9 cellular contexts compared by ENCODE assay signal in genomic region chr2:30404354-30405265, GRCh38. TPM values are rescaled to one million over a fixed set of nuclear protein-coding genes. Genes with fewer than 3 reads are reported as not detected.
DNase-seq lines count a peak whose midpoint lies in the region; ATAC-seq, FAIRE-seq and TF ChIP-seq lines count a peak whose summit lies in the region.
"Had no signal": no experiment of that assay in that cellular context is flagged by ENCODE, and none has a peak within 500 bp of the region (broad histone marks: within the 10 kb centered on the region; RNA-seq: fewer than 3 reads in every experiment).

No MANE protein-coding gene starts in this region.

- no peak for ATAC-seq in natural killer cell treated with Interleukin-12 subunit alpha and Interleukin-12 subunit beta and Interleukin-15 and Interleukin-18, amount 100 ng/mL, for 72 hours
- ATAC-seq in natural killer cell: no peak
- ATAC-seq in GM19324 (IDR thresholded peaks at IDR 0.05; ENCODE audit: low FRiP score, unreplicated experiment): no peak
- ATAC-seq in foreskin keratinocyte: no peak

- H3K27me3 Mint-ChIP-seq in natural killer cell treated with Interleukin-12 subunit alpha and Interleukin-12 subunit beta and Interleukin-15 and Interleukin-18, amount 100 ng/mL, for 72 hours: no peaks in the 10 kb centered on the region
- H3K27me3 Mint-ChIP-seq in natural killer cell (ENCODE audit: low read depth in 2 of 2) (no peaks in the 10 kb centered on the region), mesothelial cell of epicardium (ENCODE audit: low read depth) (peaks cover 14% of the 10 kb centered on the region)

- no peaks in the 10 kb centered on the region for H3K4me1 ChIP-seq in foreskin keratinocyte

- TF ChIP-seq CTCF in natural killer cell (IDR thresholded peaks at IDR 0.05) (no peak), mesothelial cell of epicardium (IDR thresholded peaks at IDR 0.05; ENCODE audit: unreplicated experiment) (no peak), foreskin keratinocyte (conservative IDR thresholded peaks at IDR 0.05) (no peak)

- no peak for DNase-seq in natural killer cell treated with Interleukin-12 subunit alpha and Interleukin-12 subunit beta and Interleukin-15 and Interleukin-18, amount 100 ng/mL, for 72 hours (ENCODE audit: low spot score)
- DNase-seq in natural killer cell (no peak), mesothelial cell of epicardium (ENCODE audit: low spot score in 2 of 2, unreplicated experiment in 2 of 2) (no peak), A172 (ENCODE audit: low spot score) (no peak), foreskin keratinocyte (no peak), SW 1271 (lab: John Stamatoyannopoulos, UW) (no peak)
- DNase-seq: NCI-H510A had no signal

- H3K9me3 Mint-ChIP-seq in natural killer cell treated with Interleukin-12 subunit alpha and Interleukin-12 subunit beta and Interleukin-15 and Interleukin-18, amount 100 ng/mL, for 72 hours: peaks cover 3% of the 10 kb centered on the region
- no peaks in the 10 kb centered on the region for H3K9me3 Mint-ChIP-seq in natural killer cell
- H3K9me3 Mint-ChIP-seq in mesothelial cell of epicardium: no peaks in the 10 kb centered on the region

- no peak overlapping the region for H3K27ac ChIP-seq in foreskin keratinocyte

- peak; percentile 29 for FAIRE-seq in endometrium (lab: Jason Lieb, UNC)

- H3K27me3 ChIP-seq in foreskin keratinocyte: peaks cover 32% of the 10 kb centered on the region

- peaks cover 10 to 29% of the 10 kb centered on the region in 2 donors for H3K4me1 Mint-ChIP-seq in natural killer cell treated with Interleukin-12 subunit alpha and Interleukin-12 subunit beta and Interleukin-15 and Interleukin-18, amount 100 ng/mL, for 72 hours (ENCODE audit: low read depth in 2 of 2)
- H3K4me1 Mint-ChIP-seq in natural killer cell (peaks cover 6 to 8% of the 10 kb centered on the region in 2 donors), mesothelial cell of epicardium (peaks cover 44% of the 10 kb centered on the region)

- intact Hi-C loops in natural killer cell (cut with micrococcal nuclease): no loop called here

- no peaks in the 10 kb centered on the region for H3K36me3 Mint-ChIP-seq in natural killer cell treated with Interleukin-12 subunit alpha and Interleukin-12 subunit beta and Interleukin-15 and Interleukin-18, amount 100 ng/mL, for 72 hours
- no peaks in the 10 kb centered on the region for H3K36me3 Mint-ChIP-seq in natural killer cell
- H3K36me3 Mint-ChIP-seq in mesothelial cell of epicardium: no peaks in the 10 kb centered on the region

- H3K4me3 Mint-ChIP-seq in natural killer cell treated with Interleukin-12 subunit alpha and Interleukin-12 subunit beta and Interleukin-15 and Interleukin-18, amount 100 ng/mL, for 72 hours: no peak overlapping the region
- H3K4me3 Mint-ChIP-seq in natural killer cell (no peak overlapping the region), mesothelial cell of epicardium (no peak overlapping the region)

- peak overlapping the region; percentile 57 to 86 for H3K27ac Mint-ChIP-seq in natural killer cell treated with Interleukin-12 subunit alpha and Interleukin-12 subunit beta and Interleukin-15 and Interleukin-18, amount 100 ng/mL, for 72 hours
- H3K27ac Mint-ChIP-seq in natural killer cell (no peak overlapping the region), mesothelial cell of epicardium (peak overlapping the region; percentile 57)

RNA-seq across cellular contexts. Expression of gene LCLAT1, which starts 42.4 kb away (rescaled TPM):
- total RNA-seq in natural killer cell treated with Interleukin-12 subunit alpha and Interleukin-12 subunit beta and Interleukin-15 and Interleukin-18, amount 100 ng/mL, for 72 hours: 10 to 100 TPM; 25.5 to 33.1 TPM
- total RNA-seq in natural killer cell: 10 to 100 TPM; 13.0 to 16.2 (median 14.2) TPM
- total RNA-seq in mesothelial cell of epicardium: 19.6 to 23.2 TPM (median 21.2 TPM) in 3 replicates
- total RNA-seq in A172 (2014; rRNA removed; shearing (Covaris generic)): 19.0 and 27.7 TPM in 2 replicates
- 23.9 and 24.3 TPM in 2 replicates for total RNA-seq in foreskin keratinocyte
- polyA plus RNA-seq in foreskin keratinocyte: 4.9 and 5.5 TPM in 2 replicates

Comparison
In these comparisons a context has a peak if more than half of its experiments do, and no peak if none do; other contexts are left out.
1. H3K27ac Mint-ChIP-seq: peak in natural killer cell treated with Interleukin-12 subunit alpha and Interleukin-12 subunit beta and Interleukin-15 and Interleukin-18, amount 100 ng/mL, for 72 hours (2 of 2) and mesothelial cell of epicardium (single experiment); none in natural killer cell (0 of 2).